Comparison of ENCODE assay signal across 23 cellular contexts in genomic region chr3:49271047-49271446, GRCh38. TPM values are rescaled to one million over a fixed set of nuclear protein-coding genes. Genes with fewer than 3 reads are reported as not detected.
A peak's percentile ranks its signal among the peaks of the same experiment; 100 is the strongest.
DNase-seq lines count a peak whose midpoint lies in the region; ATAC-seq and TF ChIP-seq lines count a peak whose summit lies in the region.
"Had no signal": no experiment of that assay in that cellular context is flagged by ENCODE, and none has a peak within 500 bp of the region (broad histone marks: within the 10 kb centered on the region; RNA-seq: fewer than 3 reads in every experiment).

No MANE protein-coding gene starts in this region.

- H3K27ac Mint-ChIP-seq in MCF 10A (ENCODE audit: low read depth, unreplicated experiment) (no peak overlapping the region), type B pancreatic cell (peak overlapping the region; percentile 88)
- H3K27ac Mint-ChIP-seq: CD8-positive, alpha-beta memory T cell had no signal

- BruUV-seq in MCF 10A (replicated peaks; lab: Mats Ljungman, UMichigan): no TSS peak
- BruUV-seq in OCI-LY7 (replicated peaks; lab: Mats Ljungman, UMichigan): no TSS peak

- WGBS in ovary, 3 donors: 19 to 28% (median 24%) methylated on average over 4 of the region's 4 CpGs

- H3K27ac ChIP-seq in breast epithelium (peak overlapping the region; percentile 17 to 22), ovary (peak overlapping the region; percentile 52 to 82), OCI-LY7 (ENCODE audit: low read depth, low read length, poor library complexity, severe bottlenecking) (no peak overlapping the region)
- H3K27ac ChIP-seq: 22Rv1, RWPE1 had no signal

- H3K79me2 ChIP-seq in OCI-LY7 (ENCODE audit: insufficient read depth, low read depth, low read length): no peaks in the 10 kb centered on the region

- H3K27me3 ChIP-seq in breast epithelium: no peaks in the 10 kb centered on the region
- H3K27me3 ChIP-seq in ovary: no peaks in the 10 kb centered on the region
- H3K27me3 ChIP-seq: BE2C had no signal

- intact Hi-C loops in breast epithelium (cut with DNase I; ENCODE audit: low total_unique reads): no loop called here
- intact Hi-C loops in MCF 10A (cut with micrococcal nuclease): no loop called here
- intact Hi-C loops in ovary (cut with DNase I): loop anchor here in 1 of 4 donors (10.0 kb wide), 1 partner anchor 96 kb away; the partner anchor contains the start of gene KLHDC8B
- intact Hi-C loops in OCI-LY7 (cut with micrococcal nuclease; ENCODE audit: unreplicated experiment): no loop called here

- peaks cover 14% of the 10 kb centered on the region for H3K36me3 Mint-ChIP-seq in MCF 10A (ENCODE audit: insufficient read depth, unreplicated experiment)
- peaks cover 5% of the 10 kb centered on the region for H3K36me3 Mint-ChIP-seq in type B pancreatic cell

- H3K9me3 ChIP-seq in breast epithelium: no peaks in the 10 kb centered on the region
- H3K9me3 ChIP-seq in ovary: no peaks in the 10 kb centered on the region
- H3K9me3 ChIP-seq in OCI-LY7 (ENCODE audit: low read length): no peaks in the 10 kb centered on the region
- H3K9me3 ChIP-seq: BE2C had no signal

- H3K4me2 ChIP-seq in OCI-LY7 (ENCODE audit: low read length): no peak overlapping the region

- H4K20me1 ChIP-seq in OCI-LY7 (ENCODE audit: insufficient read depth, low read length): no peaks in the 10 kb centered on the region

- no peak for DNase-seq in breast epithelium (ENCODE audit: low spot score in 2 of 2)
- DNase-seq in MCF 10A (ENCODE audit: unreplicated experiment): no peak
- peak; percentile 17 for DNase-seq in fibroblast of the aortic adventitia (ENCODE audit: low read depth)
- peak; percentile 66 to 78 (median 72) for DNase-seq in ovary
- DNase-seq in type B pancreatic cell (ENCODE audit: extremely low spot score, unreplicated experiment): no peak
- DNase-seq in OCI-LY7 (ENCODE audit: low spot score): no peak
- DNase-seq in cerebellar nuclear complex (lab: John Stamatoyannopoulos, UW): no peak
- DNase-seq: BE2C; CD8-positive, alpha-beta memory T cell; DMS 273 treated with DMSO at 0.1 percent for 48 hours; DMS79 treated with DMSO at 0.1 percent for 48 hours; HCEC 1CT; KBM-7; MM.1S; NCI-H1694; NCI-H2029 treated with DMSO at 0.1 percent for 48 hours; NCI-H526 treated with DMSO at 0.1 percent for 48 hours; SHP77 treated with DMSO at 0.1 percent for 48 hours had no signal

- no peak for ATAC-seq in GM18858 (IDR thresholded peaks at IDR 0.05; ENCODE audit: unreplicated experiment)
- ATAC-seq: Panc1 had no signal

- no peak for TF ChIP-seq POLR2A in breast epithelium (IDR thresholded peaks at IDR 0.05)
- no peak for TF ChIP-seq POLR2A in ovary (IDR thresholded peaks at IDR 0.05)

- TF ChIP-seq CTCF in breast epithelium (IDR thresholded peaks at IDR 0.05) (no peak), MCF 10A (IDR thresholded peaks at IDR 0.05; ENCODE audit: unreplicated experiment) (no peak), fibroblast of the aortic adventitia (IDR thresholded peaks at IDR 0.05; ENCODE audit: insufficient read depth, low read length) (no peak), ovary (IDR thresholded peaks at IDR 0.05) (no peak), type B pancreatic cell (conservative IDR thresholded peaks at IDR 0.05) (no peak), OCI-LY7 (conservative IDR thresholded peaks at IDR 0.05; ENCODE audit: low read length) (no peak)

- TF ChIP-seq EP300 in ovary (IDR thresholded peaks at IDR 0.05): no peak

- H3K4me3 Mint-ChIP-seq in MCF 10A (ENCODE audit: unreplicated experiment): no peak overlapping the region
- peak overlapping the region; percentile 45 for H3K4me3 Mint-ChIP-seq in type B pancreatic cell
- H3K4me3 Mint-ChIP-seq: CD14-positive monocyte; CD8-positive, alpha-beta memory T cell had no signal

- no peaks in the 10 kb centered on the region for H3K4me1 Mint-ChIP-seq in MCF 10A (ENCODE audit: insufficient read depth, unreplicated experiment)
- H3K4me1 Mint-ChIP-seq in type B pancreatic cell (ENCODE audit: unreplicated experiment): peaks cover 10% of the 10 kb centered on the region

- peaks cover 0 to 4% of the 10 kb centered on the region in 2 donors for H3K4me1 ChIP-seq in breast epithelium
- H3K4me1 ChIP-seq in ovary (ENCODE audit: insufficient read depth): peaks cover 25% of the 10 kb centered on the region
- no peaks in the 10 kb centered on the region for H3K4me1 ChIP-seq in OCI-LY7 (ENCODE audit: insufficient read depth, low read length, poor library complexity, severe bottlenecking)
- H3K4me1 ChIP-seq: BE2C had no signal

- POLR2A ChIA-PET in MCF 10A (lab: Yijun Ruan, JAX) (interaction anchor here (0.7 to 1.3 kb wide), 3 partner anchors 11 to 543 kb away, joined by 3 to 4 read pairs (median 3); partner anchors contain the start of gene UBA7), OCI-LY7 (lab: Charles Lee) (no interaction called here)

- H3K4me3 ChIP-seq in breast epithelium: no peak overlapping the region
- H3K4me3 ChIP-seq in fibroblast of the aortic adventitia (ENCODE audit: low read depth, low read length): no peak overlapping the region
- no peak overlapping the region for H3K4me3 ChIP-seq in ovary
- no peak overlapping the region for H3K4me3 ChIP-seq in OCI-LY7 (ENCODE audit: low read depth, low read length, poor library complexity, severe bottlenecking)

- H3K27me3 Mint-ChIP-seq in MCF 10A (ENCODE audit: insufficient read depth, unreplicated experiment) (no peaks in the 10 kb centered on the region), type B pancreatic cell (no peaks in the 10 kb centered on the region)
- H3K27me3 Mint-ChIP-seq: CD8-positive, alpha-beta memory T cell had no signal

- CTCF ChIA-PET in MCF 10A (lab: Yijun Ruan, JAX): no interaction called here
- CTCF ChIA-PET in OCI-LY7 (lab: Charles Lee; ENCODE audit: unreplicated experiment): no interaction called here

- no peaks in the 10 kb centered on the region for H3K9me3 Mint-ChIP-seq in MCF 10A (ENCODE audit: unreplicated experiment)
- H3K9me3 Mint-ChIP-seq in type B pancreatic cell: no peaks in the 10 kb centered on the region
- H3K9me3 Mint-ChIP-seq: CD14-positive monocyte; CD8-positive, alpha-beta memory T cell had no signal

- H3K9me2 ChIP-seq in OCI-LY7 (ENCODE audit: insufficient read depth, low read length): no peaks in the 10 kb centered on the region

- no peaks in the 10 kb centered on the region for H3K36me3 ChIP-seq in breast epithelium
- no peaks in the 10 kb centered on the region for H3K36me3 ChIP-seq in ovary
- peaks cover 35% of the 10 kb centered on the region for H3K36me3 ChIP-seq in OCI-LY7 (ENCODE audit: insufficient read depth, low read length)
- H3K36me3 ChIP-seq: BE2C had no signal

- no peak overlapping the region for H2AFZ ChIP-seq in OCI-LY7 (ENCODE audit: low read length)

RNA-seq across cellular contexts. Expression of gene C3orf62, which starts 6.0 kb away (rescaled TPM):
- 1 to 10 TPM; 4.2 to 5.1 (median 4.3) TPM for total RNA-seq in breast epithelium
- total RNA-seq in MCF 10A (2022): 8.1 and 9.4 TPM in 2 replicates
- 1.3 and 2.9 TPM in 2 replicates for total RNA-seq in fibroblast of the aortic adventitia (ENCODE audit: low replicate concordance)
- total RNA-seq in ovary: 10 to 100 TPM in 1 of 7 donors, 1 to 10 TPM in 6; 1.3 to 11.1 (median 6.6) TPM
- polyA plus RNA-seq in ovary: 1 to 10 TPM; 5.0 to 7.9 TPM
- total RNA-seq in type B pancreatic cell (ENCODE audit: low replicate concordance): 5.6 and 10.7 TPM in 2 replicates
- total RNA-seq in OCI-LY7 (2014; rRNA removed; shearing (Covaris generic)): 4.8 and 6.4 TPM in 2 replicates
- 11.3 and 11.7 TPM in 2 replicates for total RNA-seq in OCI-LY7 (2022)

Comparison
In these comparisons a context has a peak if more than half of its experiments do, and no peak if none do; other contexts are left out.
1. DNase-seq: peak in fibroblast of the aortic adventitia (single experiment) and ovary (5 of 5); none in breast epithelium (0 of 2), MCF 10A (single experiment), type B pancreatic cell (single experiment), OCI-LY7 (single experiment) and cerebellar nuclear complex (0 of 2).